ENCODE assay signal across 8 cellular contexts in the genomic region with DNA sequence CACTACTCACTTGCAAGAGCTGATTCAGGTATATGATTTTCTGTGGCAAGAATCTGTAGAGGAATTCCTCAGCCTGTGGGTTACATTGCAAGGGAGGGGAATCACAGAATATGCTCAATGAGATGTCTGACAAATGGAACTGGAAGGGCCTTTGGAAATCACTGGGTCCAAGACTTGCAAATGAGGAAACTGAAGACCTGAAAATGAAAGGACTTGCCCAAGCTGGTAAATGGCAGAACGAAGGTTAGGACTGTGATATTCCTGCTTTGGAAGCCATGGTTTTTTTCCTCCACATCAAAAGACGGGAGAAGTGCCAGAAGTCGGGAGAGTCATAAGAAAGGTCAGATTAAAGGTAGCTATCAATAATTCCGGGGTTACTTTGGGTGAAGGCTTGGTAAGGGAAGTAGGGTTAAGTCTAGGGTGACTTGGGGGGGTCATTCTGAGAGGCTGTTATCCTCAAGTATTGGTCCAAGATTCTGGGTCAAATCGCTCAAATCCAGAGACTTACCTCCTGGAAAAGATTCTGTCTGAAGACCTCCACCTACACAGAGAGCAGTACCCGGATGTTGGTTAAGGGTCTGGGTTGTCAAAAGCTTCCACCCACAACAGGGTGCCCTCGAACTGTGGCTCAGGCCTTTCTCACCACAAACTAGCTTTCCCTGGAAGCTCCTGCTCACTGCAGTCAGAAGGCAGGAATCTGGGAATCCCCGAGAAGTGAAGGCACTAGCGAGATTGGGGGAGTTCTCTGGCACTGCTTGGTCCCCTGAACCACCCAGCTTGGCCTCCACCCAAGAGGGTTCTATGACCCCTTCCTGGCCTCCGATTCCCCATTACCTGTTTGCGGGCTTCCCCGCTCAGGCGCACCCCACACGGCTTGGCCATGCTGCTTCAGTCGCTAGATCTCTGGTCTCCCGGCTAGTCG. TPM values are rescaled to one million over a fixed set of nuclear protein-coding genes. Genes with fewer than 3 reads are reported as not detected.
DNase-seq lines count a peak whose midpoint lies in the region; ATAC-seq and TF ChIP-seq lines count a peak whose summit lies in the region.

Gene PSME2 (minus strand): TSS at position 911 of the 922 bp plus-strand sequence. CDS start 29 bp downstream, at position 882.

- TF ChIP-seq EP300 in esophagus muscularis mucosa (IDR thresholded peaks at IDR 0.05), result no peak

- peaks cover 18% of the 10 kb centered on the region for H3K4me1 Mint-ChIP-seq in nephron

- CTCF ChIA-PET in activated CD8-positive, alpha-beta memory T cell treated with anti-CD3 and anti-CD28 coated beads for 36 hours (lab: Charles Lee), result interaction anchor here (1.2 to 2.6 kb wide), 5 partner anchors 9 to 37 kb away, joined by 3 to 8 read pairs (median 6); partner anchors contain the start of genes DCAF11, IRF9, NRL and PSME1

- H3K27ac Mint-ChIP-seq in nephron, result peak within 1 kb of the TSS; percentile 89 to 97 (median 94)

- peaks cover 22 to 58% (median 46%) of the 10 kb centered on the region in 4 donors for H3K4me1 ChIP-seq in esophagus muscularis mucosa

- H3K36me3 Mint-ChIP-seq in nephron (ENCODE audit: low read depth), result peaks cover 16% of the 10 kb centered on the region

- in situ Hi-C loops in SK-MEL-5 (cut with HindIII; ENCODE audit: low pct_unique_long_range_greater_than_20kb, low sequenced_read_pairs), result no loop called here

- WGBS in esophagus muscularis mucosa, result 10% methylated on average over 16 of the region's 17 CpGs

- ATAC-seq in HG03108 (IDR thresholded peaks at IDR 0.05; ENCODE audit: unreplicated experiment) (no peak), HG03378 (IDR thresholded peaks at IDR 0.05; ENCODE audit: unreplicated experiment) (no peak)

- peak within 1 kb of the TSS; percentile 63 to 92 (median 78) for H3K4me3 ChIP-seq in esophagus muscularis mucosa

- TF ChIP-seq CTCF in esophagus muscularis mucosa (IDR thresholded peaks at IDR 0.05) (no peak), nephron (IDR thresholded peaks at IDR 0.05; ENCODE audit: unreplicated experiment in 3 of 3) (no peak)

- H3K27me3 ChIP-seq in esophagus muscularis mucosa, result no peaks in the 10 kb centered on the region

- DNase-seq in activated CD8-positive, alpha-beta memory T cell treated with anti-CD3 and anti-CD28 coated beads, Interleukin-2, amount 50 U/mL, for 4 hours, result no peak
- DNase-seq in SK-MEL-5 (ENCODE audit: low read depth, low spot score), result no peak
- no peak for DNase-seq in esophagus muscularis mucosa (ENCODE audit: extremely low spot score)
- no peak for DNase-seq in RPMI8226

- POLR2A ChIA-PET in activated CD8-positive, alpha-beta memory T cell treated with anti-CD3 and anti-CD28 coated beads for 36 hours (lab: Charles Lee), result interaction anchor here (1.1 to 3.8 kb wide), 5 partner anchors 9 to 51 kb away, joined by 4 to 34 read pairs (median 16); partner anchors contain the start of genes DCAF11, IRF9, NRL and PCK2

- TF ChIP-seq POLR2A in esophagus muscularis mucosa (IDR thresholded peaks at IDR 0.05; ENCODE audit: low read depth), result no peak

- H3K9me3 ChIP-seq in esophagus muscularis mucosa, result no peaks in the 10 kb centered on the region

- H3K36me3 ChIP-seq in esophagus muscularis mucosa, result peaks cover 9 to 34% (median 28%) of the 10 kb centered on the region in 4 donors

- H3K4me3 Mint-ChIP-seq in nephron, result peak within 1 kb of the TSS; percentile 96 to 98 (median 97)

- H3K27ac ChIP-seq in esophagus muscularis mucosa (replicated peaks in 1 of 4), result peak within 1 kb of the TSS; percentile 88 to 94 (median 90)

- H3K9me3 Mint-ChIP-seq in nephron, result no peaks in the 10 kb centered on the region

- no peaks in the 10 kb centered on the region for H3K27me3 Mint-ChIP-seq in nephron (ENCODE audit: low read depth)

- intact Hi-C loops in esophagus muscularis mucosa (cut with DNase I), result loop anchor here (10.0 kb wide), 1 partner anchor 289 kb away; no protein-coding TSS in a partner anchor

RNA-seq across cellular contexts. Expression of gene PSME2, which starts in this region (rescaled TPM):
- total RNA-seq in activated CD8-positive, alpha-beta memory T cell treated with anti-CD3 and anti-CD28 coated beads for 36 hours, result 100 to 1,000 TPM; 381 to 388 TPM
- 174 and 203 TPM in 2 replicates for total RNA-seq in SK-MEL-5 (2014; rRNA removed; shearing (Covaris generic))
- polyA plus RNA-seq in SK-MEL-5 (2015; cell fraction: cytosol; rRNA removed), result 59.4 and 87.5 TPM in 2 replicates
- 279 and 338 TPM in 2 replicates for polyA plus RNA-seq in SK-MEL-5 (2015; cell fraction: nucleus; rRNA removed)
- total RNA-seq in esophagus muscularis mucosa, result 10 to 100 TPM; 32.8 to 64.3 (median 42.6) TPM
